Comparison of ENCODE assay signal across 16 cellular contexts in genomic region chr7:119452401-119452800, GRCh38.
"Had no signal": no experiment of that assay in that cellular context is flagged by ENCODE, and none has a peak within 500 bp of the region (broad histone marks: within the 10 kb centered on the region; RNA-seq: fewer than 3 reads in every experiment).

No MANE protein-coding gene starts in this region.

- H3K36me3 ChIP-seq: heart right ventricle, pancreas, stomach had no signal

- H3K9me3 ChIP-seq: heart right ventricle, pancreas, stomach had no signal

- DNase-seq: effector memory CD8-positive, alpha-beta T cell; erythroblast; foreskin melanocyte; heart right ventricle; kidney; left colon; mesendoderm; naive B cell; occipital lobe; pancreas; right cardiac atrium; small intestine; stimulated activated CD4-positive, alpha-beta T cell treated with anti-CD3 and anti-CD28 coated beads, Interleukin-12 subunit alpha, Interleukin-12 subunit beta, amount 100 ng/mL, for 4 hours; stimulated activated naive CD4-positive, alpha-beta T cell; stomach; trophoblast cell had no signal

- H3K27ac ChIP-seq: heart right ventricle, pancreas, stomach had no signal

- H3K27me3 ChIP-seq: heart right ventricle, pancreas, stomach had no signal

- H3K4me3 ChIP-seq: heart right ventricle, pancreas, stomach had no signal

- H3K4me1 ChIP-seq: heart right ventricle, pancreas, stomach had no signal

- ATAC-seq: effector memory CD8-positive, alpha-beta T cell; heart right ventricle; left colon; pancreas; right cardiac atrium had no signal
